8 cellular contexts compared by ENCODE assay signal in the genomic region with DNA sequence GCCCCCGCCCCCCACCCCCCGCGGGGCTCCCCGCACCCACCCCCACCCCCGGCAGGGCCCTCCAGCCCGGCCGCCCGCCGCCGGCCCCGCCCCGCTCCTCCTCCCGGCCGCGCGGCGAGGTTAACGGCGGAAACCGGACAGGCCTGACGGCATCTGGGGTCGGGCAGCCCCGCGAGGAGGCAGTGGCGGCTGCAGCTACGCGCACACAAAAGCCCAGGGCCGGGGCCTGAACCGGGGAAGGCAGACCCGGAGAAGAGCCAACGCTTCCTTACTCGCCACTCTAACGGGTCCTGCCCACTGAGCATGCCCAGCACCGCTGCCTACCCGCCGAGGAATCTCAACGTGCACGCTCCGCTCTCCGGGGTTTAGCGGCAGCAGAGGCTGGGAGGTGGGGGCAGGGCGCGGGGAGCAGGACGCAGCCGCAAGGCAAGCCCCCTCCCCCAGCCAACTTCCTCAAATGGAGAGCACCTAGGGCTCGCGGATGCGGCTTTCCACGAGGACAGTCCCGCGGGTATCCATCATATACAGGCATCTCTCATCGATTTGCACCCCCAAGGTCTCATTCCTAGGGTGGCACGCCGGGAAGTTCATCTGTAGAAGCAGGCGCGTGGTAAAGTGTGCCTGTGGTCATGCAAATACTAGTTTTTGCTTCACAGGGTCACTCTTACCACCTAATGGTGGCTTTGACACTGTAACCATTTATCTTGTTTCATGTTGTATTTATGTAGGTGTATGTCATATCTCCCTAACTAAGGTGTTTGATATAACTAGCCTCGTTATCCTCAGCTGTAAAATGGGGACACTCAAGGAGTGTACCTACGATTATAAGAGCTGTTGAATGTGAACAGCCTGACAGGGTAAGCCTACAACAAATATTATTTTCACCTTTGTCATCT.
DNase-seq lines count a peak whose midpoint lies in the region; ATAC-seq and TF ChIP-seq lines count a peak whose summit lies in the region.

Gene MEMO1, minus strand, starts transcription at position 339 of the 896 bp plus-strand sequence. CDS start 761 bp downstream, outside the sequence.

- peak within 1 kb of the TSS; percentile 95 for H3K27ac ChIP-seq in 22Rv1

- peak; percentile 55 for ATAC-seq in GM18519 (IDR thresholded peaks at IDR 0.05; ENCODE audit: low FRiP score, unreplicated experiment)
- peak; percentile 66 for ATAC-seq in HG03045 (IDR thresholded peaks at IDR 0.05; ENCODE audit: unreplicated experiment)

- peak; percentile 78 for DNase-seq in NCI-H2081 treated with DMSO at 0.1 percent for 48 hours (lab: John Stamatoyannopoulos, UW)
- peak; percentile 83 for DNase-seq in T1000 (lab: John Stamatoyannopoulos, UW)
- peak; percentile 98 for DNase-seq in astrocyte of the hippocampus (ENCODE audit: low read depth, low spot score)
- DNase-seq in hippocampal formation (lab: John Stamatoyannopoulos, UW), result peak; percentile 85 to 93
- DNase-seq in retina, result peak; percentile 96

- peak; percentile 15 for TF ChIP-seq CTCF in 22Rv1 (IDR thresholded peaks at IDR 0.05)

Comparison
In these comparisons a context has a peak if more than half of its experiments do, and no peak if none do; other contexts are left out.
1. Peak in every context shown above with its lines: DNase-seq, ATAC-seq and H3K27ac ChIP-seq.